ENCODE assay signal across 1 cellular context in genomic region chr6:30645989-30646388, GRCh38.
A peak's percentile ranks its signal among the peaks of the same experiment; 100 is the strongest.
TF ChIP-seq lines count a peak whose summit lies in the region.

No MANE protein-coding gene starts in this region.

TF ChIP-seq in HepG2, 621 proteins besides CTCF, POLR2A, EP300 and RAD21:
- TF ChIP-seq ARNT2 (CRISPR knock-in tag; IDR thresholded peaks at IDR 0.05; ENCODE audit: low read depth) = no peak
- TF ChIP-seq NFYC (CRISPR knock-in tag; IDR thresholded peaks at IDR 0.05) = 0 out of 2 replicates have a peak, but pooled peaks have one; percentile 19
